1 cellular context compared by ENCODE assay signal in genomic region chr5:85647349-85648127, GRCh38.
TF ChIP-seq lines count a peak whose summit lies in the region.

No MANE protein-coding gene starts in this region.

TF ChIP-seq in K562, 482 proteins besides CTCF, POLR2A, EP300 and RAD21 (continued from another document and continues in another):
- no peak for TF ChIP-seq MGA (IDR thresholded peaks at IDR 0.05)
- TF ChIP-seq TARDBP (IDR thresholded peaks at IDR 0.05) = no peak
- TF ChIP-seq KDM2B (CRISPR knock-in tag; IDR thresholded peaks at IDR 0.05) = no peak
- TF ChIP-seq PCBP1 (IDR thresholded peaks at IDR 0.05; ENCODE audit: low read depth, low read length, poor library complexity, severe bottlenecking) = no peak
- no peak for TF ChIP-seq CBFA2T3 (IDR thresholded peaks at IDR 0.05)
- no peak for TF ChIP-seq NBN (IDR thresholded peaks at IDR 0.05; ENCODE audit: low read depth)
- TF ChIP-seq CHD1 (IDR thresholded peaks at IDR 0.05; ENCODE audit: low read length) = no peak
- peak; percentile 87 for TF ChIP-seq NFYB (IDR thresholded peaks at IDR 0.05; ENCODE audit: extremely low read depth, insufficient read length)
- no peak for TF ChIP-seq FOXM1 (IDR thresholded peaks at IDR 0.05; ENCODE audit: low read depth)
- no peak for TF ChIP-seq FOXM1 (CRISPR knock-in tag; IDR thresholded peaks at IDR 0.05; ENCODE audit: low read depth)
- TF ChIP-seq PHB (CRISPR knock-in tag; IDR thresholded peaks at IDR 0.05) = no peak
- TF ChIP-seq ZKSCAN8 (CRISPR knock-in tag; IDR thresholded peaks at IDR 0.05) = no peak
- no peak for TF ChIP-seq ZNF174 (CRISPR knock-in tag; IDR thresholded peaks at IDR 0.05)
- no peak for TF ChIP-seq NCOA6 (IDR thresholded peaks at IDR 0.05)
- peak; percentile 88 for TF ChIP-seq ZEB2 (IDR thresholded peaks at IDR 0.05)
- no peak for TF ChIP-seq ZNF717 (CRISPR knock-in tag; IDR thresholded peaks at IDR 0.05)
- no peak for TF ChIP-seq LEF1 (IDR thresholded peaks at IDR 0.05)
- TF ChIP-seq ZNF609 (CRISPR knock-in tag; IDR thresholded peaks at IDR 0.05; ENCODE audit: borderline replicate concordance) = no peak
- TF ChIP-seq ZNF431 (CRISPR knock-in tag; IDR thresholded peaks at IDR 0.05) = no peak
- TF ChIP-seq PREB (CRISPR knock-in tag; IDR thresholded peaks at IDR 0.05) = no peak
- TF ChIP-seq SMARCA5 (IDR thresholded peaks at IDR 0.05) = no peak
- TF ChIP-seq NRF1 (conservative IDR thresholded peaks at IDR 0.05 in 1 of 2, IDR thresholded peaks at IDR 0.05 in 1 of 2) = peak; percentile 36 to 40; a peak in 2 of 4 replicates
- peak; percentile 81 for TF ChIP-seq POLR2H (tag; IDR thresholded peaks at IDR 0.05; ENCODE audit: low read depth)
- TF ChIP-seq AFF1 (IDR thresholded peaks at IDR 0.05; ENCODE audit: low read depth in 1 of 2, partially characterized antibody in 2 of 2) = no peak
- TF ChIP-seq CUX1 (CRISPR knock-in tag; IDR thresholded peaks at IDR 0.05) = no peak
- TF ChIP-seq HLTF (IDR thresholded peaks at IDR 0.05) = no peak
- TF ChIP-seq FOXK2 (conservative IDR thresholded peaks at IDR 0.05 in 1 of 2, IDR thresholded peaks at IDR 0.05 in 1 of 2; ENCODE audit: low read depth in 2 of 2) = peak in 1 of 2 experiments; percentile 40; a peak in 1 of 4 replicates
- peak; percentile 15; the same call in 1 of the 2 replicates for TF ChIP-seq ZFX (CRISPR knock-in tag; IDR thresholded peaks at IDR 0.05)
